In the genomic region with DNA sequence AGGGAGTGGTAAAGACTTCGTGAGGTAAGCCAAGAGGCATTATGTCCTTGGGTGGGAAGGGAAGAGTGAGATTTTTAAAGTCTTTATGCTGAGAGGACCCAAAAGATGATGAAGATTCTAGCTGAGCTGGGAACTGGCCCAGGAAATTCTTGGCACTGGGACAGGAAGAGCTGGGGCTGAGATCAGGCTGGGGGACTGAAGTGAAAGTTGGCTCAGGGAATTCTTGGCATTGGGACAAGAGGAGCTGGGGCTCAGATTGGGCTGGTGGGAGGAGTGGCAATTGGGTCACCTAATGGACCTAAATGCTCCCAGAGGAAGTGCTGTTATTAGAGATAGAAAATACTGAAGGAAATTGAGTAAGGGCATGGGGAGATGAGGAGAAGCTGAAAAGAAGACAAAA, we compare ENCODE assay signal across 1 cellular context.
TF ChIP-seq lines count a peak whose summit lies in the region.

No MANE protein-coding gene starts in this region.

TF ChIP-seq in GM12878, 131 proteins besides CTCF, POLR2A, EP300 and RAD21 (continued from another document):
- TF ChIP-seq, protein P1, sequence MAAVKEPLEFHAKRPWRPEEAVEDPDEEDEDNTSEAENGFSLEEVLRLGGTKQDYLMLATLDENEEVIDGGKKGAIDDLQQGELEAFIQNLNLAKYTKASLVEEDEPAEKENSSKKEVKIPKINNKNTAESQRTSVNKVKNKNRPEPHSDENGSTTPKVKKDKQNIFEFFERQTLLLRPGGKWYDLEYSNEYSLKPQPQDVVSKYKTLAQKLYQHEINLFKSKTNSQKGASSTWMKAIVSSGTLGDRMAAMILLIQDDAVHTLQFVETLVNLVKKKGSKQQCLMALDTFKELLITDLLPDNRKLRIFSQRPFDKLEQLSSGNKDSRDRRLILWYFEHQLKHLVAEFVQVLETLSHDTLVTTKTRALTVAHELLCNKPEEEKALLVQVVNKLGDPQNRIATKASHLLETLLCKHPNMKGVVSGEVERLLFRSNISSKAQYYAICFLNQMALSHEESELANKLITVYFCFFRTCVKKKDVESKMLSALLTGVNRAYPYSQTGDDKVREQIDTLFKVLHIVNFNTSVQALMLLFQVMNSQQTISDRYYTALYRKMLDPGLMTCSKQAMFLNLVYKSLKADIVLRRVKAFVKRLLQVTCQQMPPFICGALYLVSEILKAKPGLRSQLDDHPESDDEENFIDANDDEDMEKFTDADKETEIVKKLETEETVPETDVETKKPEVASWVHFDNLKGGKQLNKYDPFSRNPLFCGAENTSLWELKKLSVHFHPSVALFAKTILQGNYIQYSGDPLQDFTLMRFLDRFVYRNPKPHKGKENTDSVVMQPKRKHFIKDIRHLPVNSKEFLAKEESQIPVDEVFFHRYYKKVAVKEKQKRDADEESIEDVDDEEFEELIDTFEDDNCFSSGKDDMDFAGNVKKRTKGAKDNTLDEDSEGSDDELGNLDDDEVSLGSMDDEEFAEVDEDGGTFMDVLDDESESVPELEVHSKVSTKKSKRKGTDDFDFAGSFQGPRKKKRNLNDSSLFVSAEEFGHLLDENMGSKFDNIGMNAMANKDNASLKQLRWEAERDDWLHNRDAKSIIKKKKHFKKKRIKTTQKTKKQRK (IDR thresholded peaks at IDR 0.05; ENCODE audit: low read depth, low read length): no peak
- TF ChIP-seq, protein P2, sequence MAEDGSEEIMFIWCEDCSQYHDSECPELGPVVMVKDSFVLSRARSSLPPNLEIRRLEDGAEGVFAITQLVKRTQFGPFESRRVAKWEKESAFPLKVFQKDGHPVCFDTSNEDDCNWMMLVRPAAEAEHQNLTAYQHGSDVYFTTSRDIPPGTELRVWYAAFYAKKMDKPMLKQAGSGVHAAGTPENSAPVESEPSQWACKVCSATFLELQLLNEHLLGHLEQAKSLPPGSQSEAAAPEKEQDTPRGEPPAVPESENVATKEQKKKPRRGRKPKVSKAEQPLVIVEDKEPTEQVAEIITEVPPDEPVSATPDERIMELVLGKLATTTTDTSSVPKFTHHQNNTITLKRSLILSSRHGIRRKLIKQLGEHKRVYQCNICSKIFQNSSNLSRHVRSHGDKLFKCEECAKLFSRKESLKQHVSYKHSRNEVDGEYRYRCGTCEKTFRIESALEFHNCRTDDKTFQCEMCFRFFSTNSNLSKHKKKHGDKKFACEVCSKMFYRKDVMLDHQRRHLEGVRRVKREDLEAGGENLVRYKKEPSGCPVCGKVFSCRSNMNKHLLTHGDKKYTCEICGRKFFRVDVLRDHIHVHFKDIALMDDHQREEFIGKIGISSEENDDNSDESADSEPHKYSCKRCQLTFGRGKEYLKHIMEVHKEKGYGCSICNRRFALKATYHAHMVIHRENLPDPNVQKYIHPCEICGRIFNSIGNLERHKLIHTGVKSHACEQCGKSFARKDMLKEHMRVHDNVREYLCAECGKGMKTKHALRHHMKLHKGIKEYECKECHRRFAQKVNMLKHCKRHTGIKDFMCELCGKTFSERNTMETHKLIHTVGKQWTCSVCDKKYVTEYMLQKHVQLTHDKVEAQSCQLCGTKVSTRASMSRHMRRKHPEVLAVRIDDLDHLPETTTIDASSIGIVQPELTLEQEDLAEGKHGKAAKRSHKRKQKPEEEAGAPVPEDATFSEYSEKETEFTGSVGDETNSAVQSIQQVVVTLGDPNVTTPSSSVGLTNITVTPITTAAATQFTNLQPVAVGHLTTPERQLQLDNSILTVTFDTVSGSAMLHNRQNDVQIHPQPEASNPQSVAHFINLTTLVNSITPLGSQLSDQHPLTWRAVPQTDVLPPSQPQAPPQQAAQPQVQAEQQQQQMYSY (CRISPR knock-in tag; IDR thresholded peaks at IDR 0.05): no peak
- TF ChIP-seq YY1 (IDR thresholded peaks at IDR 0.05; ENCODE audit: low read depth, low read length): no peak
- no peak for TF ChIP-seq IKZF2 (IDR thresholded peaks at IDR 0.05)
- TF ChIP-seq RCOR1 (conservative IDR thresholded peaks at IDR 0.05; ENCODE audit: low read depth, low read length): no peak
- no peak for TF ChIP-seq MTA2 (IDR thresholded peaks at IDR 0.05; ENCODE audit: low read depth)
- TF ChIP-seq, protein P3, sequence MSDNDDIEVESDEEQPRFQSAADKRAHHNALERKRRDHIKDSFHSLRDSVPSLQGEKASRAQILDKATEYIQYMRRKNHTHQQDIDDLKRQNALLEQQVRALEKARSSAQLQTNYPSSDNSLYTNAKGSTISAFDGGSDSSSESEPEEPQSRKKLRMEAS (IDR thresholded peaks at IDR 0.05; ENCODE audit: low read depth, low read length): no peak
- TF ChIP-seq SPI1 (IDR thresholded peaks at IDR 0.05; ENCODE audit: borderline replicate concordance, insufficient read depth, low read depth, low read length): no peak
- no peak for TF ChIP-seq HDGF (IDR thresholded peaks at IDR 0.05)
- no peak for TF ChIP-seq CBX3 (IDR thresholded peaks at IDR 0.05; ENCODE audit: borderline replicate concordance, low read depth)
- no peak for TF ChIP-seq FOS (IDR thresholded peaks at IDR 0.05; ENCODE audit: borderline replicate concordance, extremely low read depth, insufficient read length)
- no peak for TF ChIP-seq RUNX3 (IDR thresholded peaks at IDR 0.05; ENCODE audit: low read length)
- TF ChIP-seq MTA3 (IDR thresholded peaks at IDR 0.05; ENCODE audit: borderline replicate concordance, low read length): no peak
- TF ChIP-seq, protein P4, sequence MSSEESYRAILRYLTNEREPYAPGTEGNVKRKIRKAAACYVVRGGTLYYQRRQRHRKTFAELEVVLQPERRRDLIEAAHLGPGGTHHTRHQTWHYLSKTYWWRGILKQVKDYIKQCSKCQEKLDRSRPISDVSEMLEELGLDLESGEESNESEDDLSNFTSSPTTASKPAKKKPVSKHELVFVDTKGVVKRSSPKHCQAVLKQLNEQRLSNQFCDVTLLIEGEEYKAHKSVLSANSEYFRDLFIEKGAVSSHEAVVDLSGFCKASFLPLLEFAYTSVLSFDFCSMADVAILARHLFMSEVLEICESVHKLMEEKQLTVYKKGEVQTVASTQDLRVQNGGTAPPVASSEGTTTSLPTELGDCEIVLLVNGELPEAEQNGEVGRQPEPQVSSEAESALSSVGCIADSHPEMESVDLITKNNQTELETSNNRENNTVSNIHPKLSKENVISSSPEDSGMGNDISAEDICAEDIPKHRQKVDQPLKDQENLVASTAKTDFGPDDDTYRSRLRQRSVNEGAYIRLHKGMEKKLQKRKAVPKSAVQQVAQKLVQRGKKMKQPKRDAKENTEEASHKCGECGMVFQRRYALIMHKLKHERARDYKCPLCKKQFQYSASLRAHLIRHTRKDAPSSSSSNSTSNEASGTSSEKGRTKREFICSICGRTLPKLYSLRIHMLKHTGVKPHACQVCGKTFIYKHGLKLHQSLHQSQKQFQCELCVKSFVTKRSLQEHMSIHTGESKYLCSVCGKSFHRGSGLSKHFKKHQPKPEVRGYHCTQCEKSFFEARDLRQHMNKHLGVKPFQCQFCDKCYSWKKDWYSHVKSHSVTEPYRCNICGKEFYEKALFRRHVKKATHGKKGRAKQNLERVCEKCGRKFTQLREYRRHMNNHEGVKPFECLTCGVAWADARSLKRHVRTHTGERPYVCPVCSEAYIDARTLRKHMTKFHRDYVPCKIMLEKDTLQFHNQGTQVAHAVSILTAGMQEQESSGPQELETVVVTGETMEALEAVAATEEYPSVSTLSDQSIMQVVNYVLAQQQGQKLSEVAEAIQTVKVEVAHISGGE (CRISPR knock-in tag; IDR thresholded peaks at IDR 0.05): no peak
TF ChIP-seq in GM12878: peak in this region for 0.
